In the genomic region with DNA sequence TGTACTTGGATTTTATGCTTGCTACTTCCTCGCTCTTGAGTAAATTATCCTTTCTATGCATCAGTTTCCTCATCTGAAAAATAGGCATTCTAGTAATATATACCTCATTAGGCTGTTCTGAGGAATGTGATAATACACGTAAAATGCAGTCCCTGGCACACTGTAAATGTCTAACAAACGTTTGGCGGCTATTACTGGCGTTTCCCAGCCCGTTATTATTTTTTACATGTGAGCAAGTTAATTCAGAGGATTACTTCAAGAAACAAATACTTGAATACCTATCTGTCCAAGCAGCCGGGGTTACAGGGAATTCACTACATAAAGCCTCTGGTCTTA, we compare ENCODE assay signal across 8 cellular contexts. TPM values are rescaled to one million over a fixed set of nuclear protein-coding genes. Genes with fewer than 3 reads are reported as not detected.
DNase-seq lines count a peak whose midpoint lies in the region; ATAC-seq, FAIRE-seq and TF ChIP-seq lines count a peak whose summit lies in the region.

No MANE protein-coding gene starts in this region.

- H2BK5ac ChIP-seq in H1 (ENCODE audit: low read depth, low read length) = no peak overlapping the region; the same call in 1 of the 2 replicates

- H4K5ac ChIP-seq in H1 (ENCODE audit: insufficient read length, low read depth, low read length) = peak overlapping the region; percentile 53

- CTCF ChIA-PET in H1 (lab: Charles Lee; ENCODE audit: partially characterized antibody) = interaction anchor here (0.7 kb wide), 1 partner anchor 476 kb away, joined by 3 read pairs; no protein-coding TSS in a partner anchor

- H4K91ac ChIP-seq in H1 (replicated peaks; ENCODE audit: insufficient read length, low read length) = no peak overlapping the region

- H3K4me1 Mint-ChIP-seq in neural crest cell = peaks cover 35% of the 10 kb centered on the region

- H3K27ac Mint-ChIP-seq in neural crest cell (ENCODE audit: unreplicated experiment) = peak overlapping the region; percentile 100

- H3K9ac ChIP-seq in BLaER1 treated with 17β-estradiol and CSF1 and Interleukin-3, amounts not matched to agents 10 nM and 100 nM = peak overlapping the region; percentile 93 to 99 (median 97)
- H3K9ac ChIP-seq in OCI-LY1 (ENCODE audit: low read length) = peak overlapping the region; percentile 78
- peak overlapping the region; percentile 92 to 99 (median 97) for H3K9ac ChIP-seq in H1 (replicated peaks in 1 of 4; ENCODE audit: extremely low read depth in 1 of 4, low read depth in 3 of 4, low read length in 3 of 4)

- H3K4ac ChIP-seq in H1 (replicated peaks; ENCODE audit: insufficient read length, low read depth, low read length) = no peak overlapping the region

- peak overlapping the region; percentile 78 to 97 (median 90) for H3K4me3 ChIP-seq in BLaER1 treated with 17β-estradiol and CSF1 and Interleukin-3, amounts not matched to agents 10 nM and 100 nM
- H3K4me3 ChIP-seq in OCI-LY1 (ENCODE audit: low read depth, low read length, poor library complexity, severe bottlenecking) = peak overlapping the region; percentile 90
- H3K4me3 ChIP-seq in H1 (ENCODE audit: extremely low read depth in 1 of 4, insufficient read depth in 2 of 4, low read depth in 3 of 4, low read length in 4 of 4) = peak overlapping the region; percentile 82 to 99 (median 96)

- no peak overlapping the region for H4K8ac ChIP-seq in H1 (ENCODE audit: extremely low read depth, insufficient read depth, low read length)

- no peak overlapping the region for H2BK20ac ChIP-seq in H1 (ENCODE audit: low read length)

- no peak for TF ChIP-seq POLR2A in H1 (IDR thresholded peaks at IDR 0.05; ENCODE audit: control extremely low read depth in 1 of 2, low read depth in 2 of 2, low read length in 2 of 2)

- H3K27ac ChIP-seq in BLaER1 treated with 17β-estradiol and CSF1 and Interleukin-3, amounts not matched to agents 10 nM and 100 nM = peak overlapping the region; percentile 95 to 100 (median 98)
- peak overlapping the region; percentile 62 for H3K27ac ChIP-seq in OCI-LY1 (ENCODE audit: low read depth, low read length, poor library complexity, severe bottlenecking)
- H3K27ac ChIP-seq in H1 (ENCODE audit: low read depth, low read length) = peak overlapping the region; percentile 100

- no peaks in the 10 kb centered on the region for H3K9me3 ChIP-seq in BLaER1 treated with 17β-estradiol and CSF1 and Interleukin-3, amounts not matched to agents 10 nM and 100 nM (replicated peaks in 1 of 11)
- H3K9me3 ChIP-seq in OCI-LY1 (ENCODE audit: low read length) (no peaks in the 10 kb centered on the region), H1 (ENCODE audit: insufficient read depth in 2 of 2, low read depth in 1 of 2, low read length in 1 of 2) (no peaks in the 10 kb centered on the region)

- H3F3A ChIP-seq in OCI-LY1 (ENCODE audit: insufficient read depth, low read length) = no peaks in the 10 kb centered on the region

- TF ChIP-seq RAD21 in H1 (IDR thresholded peaks at IDR 0.05 in 1 of 2, conservative IDR thresholded peaks at IDR 0.05 in 1 of 2; ENCODE audit: low read depth in 2 of 2, low read length in 2 of 2) = no peak

- peaks cover 0 to 14% (median 5%) of the 10 kb centered on the region in 11 experiments; a peak in 6 of 22 replicates for H4K20me1 ChIP-seq in BLaER1 treated with 17β-estradiol and CSF1 and Interleukin-3, amounts not matched to agents 10 nM and 100 nM
- H4K20me1 ChIP-seq in OCI-LY1 (ENCODE audit: insufficient read depth, low read length) (0 out of 2 replicates have a peak, but pooled peaks cover 2% of the 10 kb centered on the region), H1 (replicated peaks in 1 of 2; ENCODE audit: control insufficient read depth in 1 of 2, insufficient read depth in 2 of 2, low read length in 2 of 2) (peaks cover 0 to 1% of the 10 kb centered on the region in 2 experiments)

- H3K4me3 Mint-ChIP-seq in neural crest cell = peak overlapping the region; percentile 99

- H2BK15ac ChIP-seq in H1 (ENCODE audit: low read length) = no peak overlapping the region

- no peaks in the 10 kb centered on the region for H3K36me3 Mint-ChIP-seq in neural crest cell (ENCODE audit: low read depth)

- no peaks in the 10 kb centered on the region for H3K27me3 ChIP-seq in BLaER1 treated with 17β-estradiol and CSF1 and Interleukin-3, amounts not matched to agents 10 nM and 100 nM
- H3K27me3 ChIP-seq in OCI-LY1 (ENCODE audit: insufficient read depth, low read length) (no peaks in the 10 kb centered on the region), H1 (replicated peaks in 1 of 4; ENCODE audit: control insufficient read depth in 3 of 4, extremely low read depth in 1 of 4, insufficient read depth in 3 of 4, low read length in 3 of 4) (no peaks in the 10 kb centered on the region)

- peaks cover 27% of the 10 kb centered on the region for H3K79me2 ChIP-seq in OCI-LY1 (ENCODE audit: insufficient read depth, low read length)
- H3K79me2 ChIP-seq in H1 (ENCODE audit: control insufficient read depth in 1 of 2, insufficient read depth in 2 of 2, low read length in 2 of 2) = peaks cover 16 to 44% of the 10 kb centered on the region in 2 experiments

- no peak overlapping the region for H3K18ac ChIP-seq in H1 (ENCODE audit: extremely low read depth, low read length)

- H3K14ac ChIP-seq in H1 (ENCODE audit: insufficient read length) = no peak overlapping the region

- H3K56ac ChIP-seq in H1 (replicated peaks; ENCODE audit: insufficient read length, low read depth, low read length) = peak overlapping the region; percentile 22

- H2AFZ ChIP-seq in OCI-LY1 (ENCODE audit: low read length) (no peak overlapping the region), H1 (ENCODE audit: low read length) (peak overlapping the region; percentile 100)

- H3K27me3 Mint-ChIP-seq in neural crest cell (ENCODE audit: low read depth) = no peaks in the 10 kb centered on the region

- ATAC-seq in omental fat pad (ENCODE audit: low FRiP score) (no peak), GM21367 (IDR thresholded peaks at IDR 0.05; ENCODE audit: unreplicated experiment) (no peak)

- peaks cover 27 to 48% (median 35%) of the 10 kb centered on the region in 11 experiments for H3K36me3 ChIP-seq in BLaER1 treated with 17β-estradiol and CSF1 and Interleukin-3, amounts not matched to agents 10 nM and 100 nM
- H3K36me3 ChIP-seq in OCI-LY1 (ENCODE audit: insufficient read depth, low read length) (peaks cover 28% of the 10 kb centered on the region), H1 (ENCODE audit: control insufficient read depth in 2 of 4, insufficient read depth in 4 of 4, low read length in 3 of 4) (peaks cover 3 to 24% (median 15%) of the 10 kb centered on the region in 4 experiments; a peak in 7 of 8 replicates)

- no peaks in the 10 kb centered on the region for H3K9me3 Mint-ChIP-seq in neural crest cell

- H3K4me1 ChIP-seq in BLaER1 treated with 17β-estradiol and CSF1 and Interleukin-3, amounts not matched to agents 10 nM and 100 nM = peaks cover 18 to 39% (median 24%) of the 10 kb centered on the region in 10 experiments
- H3K4me1 ChIP-seq in OCI-LY1 (ENCODE audit: insufficient read depth, low read length, severe bottlenecking) (peaks cover 23% of the 10 kb centered on the region), H1 (replicated peaks in 1 of 4; ENCODE audit: control insufficient read depth in 3 of 4, insufficient read depth in 4 of 4, low read length in 3 of 4) (peaks cover 0 to 5% (median 0%) of the 10 kb centered on the region in 4 experiments; a peak in 2 of 7 replicates)

- no peak overlapping the region for H2BK120ac ChIP-seq in H1 (replicated peaks; ENCODE audit: low read depth, low read length)

- no peaks in the 10 kb centered on the region for H3K9me2 ChIP-seq in OCI-LY1 (ENCODE audit: low read depth, low read length)

- H3K79me1 ChIP-seq in H1 (ENCODE audit: low read depth, low read length) = no peaks in the 10 kb centered on the region; the same call in 1 of the 2 replicates

- peak overlapping the region; percentile 78 to 95 (median 87) for H3K4me2 ChIP-seq in BLaER1 treated with 17β-estradiol and CSF1 and Interleukin-3, amounts not matched to agents 10 nM and 100 nM
- peak overlapping the region; percentile 83 for H3K4me2 ChIP-seq in OCI-LY1 (ENCODE audit: low read length)
- H3K4me2 ChIP-seq in H1 (ENCODE audit: insufficient read depth in 1 of 2, low read depth in 2 of 2, low read length in 2 of 2) = peak overlapping the region; percentile 72 to 86

- no peak overlapping the region; the same call in 1 of the 2 replicates for H2BK12ac ChIP-seq in H1 (ENCODE audit: low read depth, low read length)

- POLR2A ChIA-PET in H1 (lab: Charles Lee; ENCODE audit: partially characterized antibody) = interaction anchor here (0.7 to 2.9 kb wide), 6 partner anchors 8 to 62 kb away, joined by 3 to 11 read pairs (median 6); a partner anchor contains a TSS

- H3K23ac ChIP-seq in H1 (ENCODE audit: insufficient read length) = no peak overlapping the region

- 1% methylated on average over 7 of the region's 7 CpGs; no CpG with 5 or more reads in 1 of the 2 experiments for WGBS in H1 (ENCODE audit: extremely low coverage in 1 of 2, insufficient coverage in 1 of 2, insufficient read length in 1 of 2, insufficient replicate concordance in 2 of 2, low coverage in 1 of 2, low lambda C conversion rate in 2 of 2, missing lambda C conversion rate in 1 of 2), 2 experiments

- peaks cover 7% of the 10 kb centered on the region; the same call in 1 of the 2 replicates for H3K23me2 ChIP-seq in H1 (ENCODE audit: low read depth, low read length)

- DNase-seq in H1 (ENCODE audit: low read depth in 1 of 2, low spot score in 2 of 2) (no peak), neural crest cell (ENCODE audit: low read depth, low spot score) (no peak), omental fat pad (ENCODE audit: low spot score) (no peak), DMS79 treated with DMSO at 0.1 percent for 48 hours (lab: John Stamatoyannopoulos, UW) (no peak), NCI-H446 treated with DMSO at 0.1 percent for 48 hours (lab: John Stamatoyannopoulos, UW) (no peak)

- H2AK5ac ChIP-seq in H1 (ENCODE audit: low read depth, low read length) = no peak overlapping the region

- TF ChIP-seq EP300 in H1 (IDR thresholded peaks at IDR 0.05; ENCODE audit: borderline replicate concordance in 1 of 2, low read depth in 2 of 2, low read length in 2 of 2) = no peak

- no peak for FAIRE-seq in H1 (lab: Jason Lieb, UNC)

- TF ChIP-seq CTCF in OCI-LY1 (IDR thresholded peaks at IDR 0.05; ENCODE audit: low read length) (no peak), H1 (IDR thresholded peaks at IDR 0.05; ENCODE audit: control extremely low read depth in 1 of 3, insufficient read depth in 1 of 3, low read depth in 1 of 3, low read length in 3 of 3) (no peak), neural crest cell (conservative IDR thresholded peaks at IDR 0.05) (no peak), omental fat pad (IDR thresholded peaks at IDR 0.05) (no peak)

RNA-seq across cellular contexts. Expression of a gene that starts 0.6 kb away (rescaled TPM):
- 14.4 and 19.9 TPM in 2 replicates for total RNA-seq in H1 (2021; fragmentation: NEBNext Ultra II Directional; extraction: Animal tissue kit (Norgen Biotek cat#: 25700))
- polyA plus RNA-seq in H1 (2011; rRNA removed) = 3.9 and 5.6 TPM in 2 replicates
- 12.0 TPM for polyA plus RNA-seq in H1 (2011; cell fraction: cytosol; rRNA removed)
- 2.0 TPM for polyA plus RNA-seq in H1 (2011; cell fraction: nucleus; rRNA removed)
- 10.9 to 15.4 TPM (median 12.8 TPM) in 4 replicates for polyA plus RNA-seq in H1 (2012, experiment 1 of 2)
- 3.7 TPM for polyA plus RNA-seq in H1 (2012, experiment 2 of 2)
- 18.3 TPM for polyA plus RNA-seq in H1 (2013, experiment 1 of 2)
- polyA plus RNA-seq in H1 (2013, experiment 2 of 2) = 16.8 TPM
- polyA minus RNA-seq in H1 (2011; rRNA and poly(A)+ RNA removed) = 4.5 and 4.8 TPM in 2 replicates
- 5.4 TPM for polyA minus RNA-seq in H1 (2011; cell fraction: cytosol; rRNA and poly(A)+ RNA removed)
- 11.3 TPM for polyA minus RNA-seq in H1 (2011; cell fraction: nucleus; rRNA and poly(A)+ RNA removed)
- total RNA-seq in neural crest cell (19.9 and 20.0 TPM in 2 replicates), omental fat pad (10 to 100 TPM; 14.3 to 18.3 (median 15.9) TPM)

RNA-seq across cellular contexts. Expression of a gene that starts 7.2 kb away (rescaled TPM):
- 20.2 and 21.9 TPM in 2 replicates for total RNA-seq in H1 (2021; fragmentation: NEBNext Ultra II Directional; extraction: Animal tissue kit (Norgen Biotek cat#: 25700))
- 11.2 and 11.7 TPM in 2 replicates for polyA plus RNA-seq in H1 (2011; rRNA removed)
- polyA plus RNA-seq in H1 (2011; cell fraction: cytosol; rRNA removed) = 10.0 TPM
- polyA plus RNA-seq in H1 (2011; cell fraction: nucleus; rRNA removed) = 13.4 TPM
- 11.0 to 13.4 TPM (median 12.8 TPM) in 4 replicates for polyA plus RNA-seq in H1 (2012, experiment 1 of 2)
- polyA plus RNA-seq in H1 (2012, experiment 2 of 2) = 5.6 TPM
- 9.6 TPM for polyA plus RNA-seq in H1 (2013, experiment 1 of 2)
- polyA plus RNA-seq in H1 (2013, experiment 2 of 2) = 10.2 TPM
- polyA minus RNA-seq in H1 (2011; rRNA and poly(A)+ RNA removed) = 16.0 and 18.8 TPM in 2 replicates
- polyA minus RNA-seq in H1 (2011; cell fraction: cytosol; rRNA and poly(A)+ RNA removed) = 12.4 TPM
- polyA minus RNA-seq in H1 (2011; cell fraction: nucleus; rRNA and poly(A)+ RNA removed) = 12.7 TPM
- total RNA-seq in neural crest cell = 19.6 and 23.8 TPM in 2 replicates
- 10 to 100 TPM; 20.6 to 29.2 (median 25.7) TPM for total RNA-seq in omental fat pad
